ENCODE assay signal across 26 cellular contexts in the genomic region with DNA sequence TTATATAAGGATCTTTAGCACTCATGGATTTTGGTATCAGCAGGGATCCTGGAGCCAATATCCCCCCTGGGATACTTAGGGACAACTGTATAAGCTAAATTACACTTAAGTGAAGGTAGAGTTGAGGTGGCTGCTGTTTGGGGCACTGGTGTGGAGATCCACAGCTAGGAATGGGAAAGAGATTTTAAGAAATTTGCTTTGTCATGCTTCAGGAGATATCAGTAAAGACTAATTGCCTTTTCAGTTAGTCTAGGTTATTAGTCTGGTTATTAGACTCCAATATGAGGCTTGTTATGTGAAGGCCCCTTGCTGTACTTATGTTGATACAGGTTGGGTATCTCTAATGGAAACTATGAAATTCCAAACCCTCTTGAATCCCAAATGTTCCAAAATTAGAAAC. TPM values are rescaled to one million over a fixed set of nuclear protein-coding genes. Genes with fewer than 3 reads are reported as not detected.
DNase-seq lines count a peak whose midpoint lies in the region; ATAC-seq and TF ChIP-seq lines count a peak whose summit lies in the region.
"Had no signal": no experiment of that assay in that cellular context is flagged by ENCODE, and none has a peak within 500 bp of the region (broad histone marks: within the 10 kb centered on the region; RNA-seq: fewer than 3 reads in every experiment).

No MANE protein-coding gene starts in this region.

- H2AFZ ChIP-seq in HCT116 (ENCODE audit: low read depth, low read length, poor library complexity, severe bottlenecking): peak overlapping the region; percentile 95

- no peaks in the 10 kb centered on the region for H3K36me3 Mint-ChIP-seq in activated naive CD8-positive, alpha-beta T cell treated with anti-CD3 and anti-CD28 coated beads for 36 hours
- no peaks in the 10 kb centered on the region for H3K36me3 Mint-ChIP-seq in mesothelial cell of epicardium

- H4K20me1 ChIP-seq in HCT116 (ENCODE audit: insufficient read depth): no peaks in the 10 kb centered on the region

- H3K4me2 ChIP-seq in HCT116 (ENCODE audit: low read length): no peak overlapping the region

- ATAC-seq in HCT116: no peak
- ATAC-seq: activated CD8-positive, alpha-beta T cell treated with anti-CD3 and anti-CD28 coated beads for 36 hours; pancreas had no signal

- peaks cover 11 to 17% of the 10 kb centered on the region in 2 experiments; a peak in 3 of 4 replicates for H3K4me1 ChIP-seq in HCT116 (ENCODE audit: control insufficient read depth in 1 of 2, insufficient read depth in 2 of 2, low read length in 2 of 2)
- peaks cover 42% of the 10 kb centered on the region for H3K4me1 ChIP-seq in left ventricle myocardium inferior

- H3K36me3 ChIP-seq in HCT116 (ENCODE audit: control insufficient read depth in 1 of 2, insufficient read depth in 2 of 2, low read length in 2 of 2): no peaks in the 10 kb centered on the region; a peak in 1 of 4 replicates
- no peaks in the 10 kb centered on the region for H3K36me3 ChIP-seq in left ventricle myocardium inferior
- H3K36me3 ChIP-seq: pancreas, sigmoid colon, uterus had no signal

- TF ChIP-seq CTCF in 22Rv1 (IDR thresholded peaks at IDR 0.05) (no peak), HCT116 (IDR thresholded peaks at IDR 0.05 in 2 of 3, conservative IDR thresholded peaks at IDR 0.05 in 1 of 3; ENCODE audit: borderline replicate concordance in 1 of 3, insufficient read depth in 1 of 3, low read depth in 2 of 3, low read length in 2 of 3) (no peak), mesothelial cell of epicardium (IDR thresholded peaks at IDR 0.05; ENCODE audit: unreplicated experiment) (no peak), left ventricle myocardium inferior (IDR thresholded peaks at IDR 0.05; ENCODE audit: borderline replicate concordance) (no peak)

- no peak for TF ChIP-seq RAD21 in HCT116 (IDR thresholded peaks at IDR 0.05; ENCODE audit: low read depth)

- H3K9me3 Mint-ChIP-seq in activated naive CD8-positive, alpha-beta T cell treated with anti-CD3 and anti-CD28 coated beads for 36 hours: no peaks in the 10 kb centered on the region
- H3K9me3 Mint-ChIP-seq in mesothelial cell of epicardium: peaks cover 4% of the 10 kb centered on the region
- H3K9me3 Mint-ChIP-seq: activated CD8-positive, alpha-beta T cell treated with anti-CD3 and anti-CD28 coated beads for 36 hours had no signal

- POLR2A ChIA-PET in HCT116 (lab: Charles Lee): interaction anchor here (1.3 to 1.5 kb wide), 2 partner anchors 9 to 10 kb away, joined by 3 to 5 read pairs; no protein-coding TSS in a partner anchor

- H3K4me3 ChIP-seq in HCT116 (replicated peaks in 1 of 2; ENCODE audit: low read depth in 1 of 2, low read length in 2 of 2) (no peak overlapping the region), left ventricle myocardium inferior (no peak overlapping the region)

- intact Hi-C loops in HCT116 (cut with micrococcal nuclease) (loop anchor here (5.0 kb wide), 2 partner anchors 90 to 180 kb away; no protein-coding TSS in a partner anchor), left ventricle myocardium inferior (cut with micrococcal nuclease) (loop anchor here (10.0 kb wide), 1 partner anchor 87 kb away; no protein-coding TSS in a partner anchor)

- CTCF ChIA-PET in HCT116 (lab: Charles Lee): interaction anchor here (2.7 kb wide), 1 partner anchor 72 kb away, joined by 14 read pairs; no protein-coding TSS in a partner anchor

- H3K9me2 ChIP-seq in HCT116 (ENCODE audit: insufficient read depth): no peaks in the 10 kb centered on the region

- H3K27me3 Mint-ChIP-seq in activated naive CD8-positive, alpha-beta T cell treated with anti-CD3 and anti-CD28 coated beads for 36 hours: no peaks in the 10 kb centered on the region
- H3K27me3 Mint-ChIP-seq in mesothelial cell of epicardium (ENCODE audit: low read depth): no peaks in the 10 kb centered on the region
- H3K27me3 Mint-ChIP-seq: activated CD8-positive, alpha-beta T cell treated with anti-CD3 and anti-CD28 coated beads for 36 hours had no signal

- H3K9me3 ChIP-seq in HCT116 (ENCODE audit: control insufficient read depth in 1 of 2, insufficient read depth in 1 of 2, low read depth in 1 of 2, low read length in 2 of 2): no peaks in the 10 kb centered on the region
- no peaks in the 10 kb centered on the region for H3K9me3 ChIP-seq in left ventricle myocardium inferior (replicated peaks)
- H3K9me3 ChIP-seq: pancreas, sigmoid colon, uterus had no signal

- BruUV-seq in HCT116 (replicated peaks; lab: Mats Ljungman, UMichigan): no TSS peak

- no peak for TF ChIP-seq POLR2A in HCT116 (IDR thresholded peaks at IDR 0.05; ENCODE audit: borderline replicate concordance, extremely low read depth, insufficient read depth, insufficient read length)

- H3K27me3 ChIP-seq in HCT116 (ENCODE audit: insufficient read depth, low read length): no peaks in the 10 kb centered on the region
- no peaks in the 10 kb centered on the region for H3K27me3 ChIP-seq in left ventricle myocardium inferior (ENCODE audit: low read depth)
- H3K27me3 ChIP-seq: BLaER1 treated with 17β-estradiol and CSF1 and Interleukin-3, amounts not matched to agents 10 nM and 100 nM; pancreas; sigmoid colon; uterus had no signal

- RAD21 ChIA-PET in HCT116 (lab: Charles Lee; ENCODE audit: low non-redundant PET in 1 of 2, low total read pairs in 2 of 2, uncharacterized antibody in 2 of 2, unreplicated experiment in 2 of 2): no interaction called here

- DNase-seq in HCT116 (ENCODE audit: low read depth, low spot score) (no peak), mesothelial cell of epicardium (ENCODE audit: low spot score in 2 of 2, unreplicated experiment in 2 of 2) (no peak), midbrain (lab: John Stamatoyannopoulos, UW) (no peak), NCI-H446 treated with DMSO at 0.1 percent for 48 hours (lab: John Stamatoyannopoulos, UW) (no peak), left ventricle myocardium inferior (no peak)
- no peak for DNase-seq in activated naive CD8-positive, alpha-beta T cell treated with anti-CD3 and anti-CD28 coated beads for 36 hours
- DNase-seq in central memory CD4-positive, alpha-beta T cell: no peak
- DNase-seq: ACHN; activated CD4-positive, CD25-positive, alpha-beta regulatory T cell; activated CD8-positive, alpha-beta T cell treated with anti-CD3 and anti-CD28 coated beads for 36 hours; activated gamma-delta T cell treated with Interleukin-2 at 50 U/mL for 16 hours; activated T-cell treated with anti-CD3 and anti-CD28 coated beads for 4 hours; amygdala; DMS 273 treated with DMSO at 0.1 percent for 48 hours; GOT3; MM.1S; NCI-H1417 treated with DMSO at 0.1 percent for 48 hours; NCI-H510A; NK-92 treated with Interleukin-12 subunit alpha and Interleukin-12 subunit beta, amount 100 ng/mL, for 24 hours; pancreas; sigmoid colon; substantia nigra; T1000; uterus had no signal

- H3K4me1 Mint-ChIP-seq in activated naive CD8-positive, alpha-beta T cell treated with anti-CD3 and anti-CD28 coated beads for 36 hours: peaks cover 14% of the 10 kb centered on the region
- H3K4me1 Mint-ChIP-seq in mesothelial cell of epicardium: peaks cover 23% of the 10 kb centered on the region

- peaks cover 34% of the 10 kb centered on the region for H3K79me2 ChIP-seq in HCT116 (ENCODE audit: insufficient read depth, low read length)

- no peak overlapping the region for H3K9ac ChIP-seq in HCT116 (ENCODE audit: low read length)

- H3K4me3 Mint-ChIP-seq in activated naive CD8-positive, alpha-beta T cell treated with anti-CD3 and anti-CD28 coated beads for 36 hours: no peak overlapping the region
- no peak overlapping the region for H3K4me3 Mint-ChIP-seq in mesothelial cell of epicardium

- H3K27ac ChIP-seq in 22Rv1 (peak overlapping the region; percentile 68), HCT116 (ENCODE audit: low read depth, low read length) (peak overlapping the region; percentile 64; the same call in 1 of the 2 replicates), left ventricle myocardium inferior (replicated peaks) (no peak overlapping the region)
- H3K27ac ChIP-seq: pancreas had no signal

- peak overlapping the region; percentile 10 for H3K27ac Mint-ChIP-seq in activated naive CD8-positive, alpha-beta T cell treated with anti-CD3 and anti-CD28 coated beads for 36 hours
- H3K27ac Mint-ChIP-seq in mesothelial cell of epicardium: peak overlapping the region; percentile 43

TF ChIP-seq in HCT116, 20 proteins besides CTCF, POLR2A, EP300 and RAD21:
- no peak for TF ChIP-seq CBX3 (IDR thresholded peaks at IDR 0.05; ENCODE audit: low read depth)
- TF ChIP-seq, protein P1, sequence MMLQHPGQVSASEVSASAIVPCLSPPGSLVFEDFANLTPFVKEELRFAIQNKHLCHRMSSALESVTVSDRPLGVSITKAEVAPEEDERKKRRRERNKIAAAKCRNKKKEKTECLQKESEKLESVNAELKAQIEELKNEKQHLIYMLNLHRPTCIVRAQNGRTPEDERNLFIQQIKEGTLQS (IDR thresholded peaks at IDR 0.05): no peak

RNA-seq across cellular contexts. Expression of a gene that starts 1.2 kb away (rescaled TPM):
- 22.9 TPM for total RNA-seq in HCT116 (2021; ENCODE audit: unreplicated experiment)
- polyA plus RNA-seq in HCT116 (2012): 4.1 and 4.5 TPM in 2 replicates
- 10 to 100 TPM; 18.5 to 19.6 TPM for total RNA-seq in activated naive CD8-positive, alpha-beta T cell treated with anti-CD3 and anti-CD28 coated beads for 36 hours
- total RNA-seq in mesothelial cell of epicardium: 53.4 to 64.2 TPM (median 58.9 TPM) in 3 replicates
- 39.3 TPM for total RNA-seq in left ventricle myocardium inferior
